ENCODE assay signal across 28 cellular contexts in the genomic region with DNA sequence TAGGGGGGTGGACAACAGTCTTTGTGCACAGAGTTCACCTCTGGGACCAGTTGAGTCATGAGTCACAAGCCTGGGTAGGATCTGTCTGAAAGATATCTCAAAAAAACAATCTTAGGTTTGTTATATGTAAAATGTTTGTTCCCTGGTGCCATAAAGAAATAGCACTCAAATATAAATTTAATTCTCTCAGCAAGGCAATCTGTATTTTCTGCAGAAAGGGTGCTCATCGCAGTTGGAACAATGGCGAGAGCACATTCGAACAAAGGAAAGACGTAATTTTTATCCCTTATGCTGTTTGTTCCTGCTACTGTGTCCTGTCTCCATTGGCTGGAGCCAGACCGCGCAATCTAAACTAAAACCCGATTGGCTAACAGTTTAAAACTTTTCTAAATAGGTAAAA.
"Had no signal": no experiment of that assay in that cellular context is flagged by ENCODE, and none has a peak within 500 bp of the region (broad histone marks: within the 10 kb centered on the region; RNA-seq: fewer than 3 reads in every experiment).

No MANE protein-coding gene starts in this region.

- H3K4me3 ChIP-seq: coronary artery, dorsolateral prefrontal cortex, esophagus squamous epithelium, gastrocnemius medialis, heart right ventricle, left lung, lower lobe of right lung, mucosa of descending colon had no signal

- FAIRE-seq: colon, endometrium, islet of Langerhans, keratinocyte had no signal

- H3K4me1 ChIP-seq: esophagus squamous epithelium, left lung, lower lobe of right lung had no signal

- H3K27ac ChIP-seq: coronary artery, dorsolateral prefrontal cortex, epithelial cell of prostate, esophagus squamous epithelium, gastrocnemius medialis, heart right ventricle, left lung, lower lobe of right lung had no signal

- H3K36me3 ChIP-seq: gastrocnemius medialis, left lung, lower lobe of right lung had no signal

- H3K27ac Mint-ChIP-seq: mesothelial cell of epicardium, naive B cell had no signal

- H3K4me3 Mint-ChIP-seq: mesothelial cell of epicardium, naive B cell had no signal

- DNase-seq: dermis blood vessel endothelial cell; dorsolateral prefrontal cortex; effector CD4-positive, alpha-beta T cell; effector memory CD4-positive, alpha-beta T cell; erythroblast; esophagus squamous epithelium; foreskin fibroblast; foreskin melanocyte; gastrocnemius medialis; glutamatergic neuron; head of caudate nucleus; heart right ventricle; hippocampal formation; left cardiac atrium; left lung; left ventricle myocardium superior; lower lobe of right lung; mesenchymal stem cell; mucosa of descending colon; naive B cell had no signal

- ATAC-seq: esophagus mucosa, gastrocnemius medialis, heart right ventricle, left cardiac atrium, left lung, left ventricle myocardium superior, lower lobe of right lung, mucosa of descending colon had no signal

- H3K27me3 ChIP-seq: dorsolateral prefrontal cortex, esophagus squamous epithelium, gastrocnemius medialis, heart right ventricle, left lung had no signal

- H3K9me3 ChIP-seq: gastrocnemius medialis had no signal

- H3K27me3 Mint-ChIP-seq: naive B cell had no signal
